17 cellular contexts compared by ENCODE assay signal in the genomic region with DNA sequence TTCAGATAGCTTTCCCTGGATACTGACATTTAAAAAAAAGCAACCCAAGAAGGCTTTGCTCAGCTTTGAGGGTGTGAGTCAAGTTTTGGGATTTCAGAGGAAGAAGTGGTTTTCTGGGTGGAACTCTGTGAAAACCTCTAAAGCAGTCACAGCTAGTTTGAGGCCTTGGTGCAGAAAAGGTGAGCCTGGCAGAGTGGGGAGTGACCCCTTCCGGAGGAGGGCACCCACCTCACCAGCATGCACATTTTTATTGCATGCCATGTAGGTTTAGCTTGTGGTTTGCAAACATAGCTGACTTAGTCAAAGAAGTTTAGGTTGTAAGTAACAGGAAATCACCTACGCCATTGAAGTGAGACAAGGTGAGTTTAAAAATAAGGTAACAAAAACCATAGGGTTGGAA.
DNase-seq lines count a peak whose midpoint lies in the region; ATAC-seq lines count a peak whose summit lies in the region.
"Had no signal": no experiment of that assay in that cellular context is flagged by ENCODE, and none has a peak within 500 bp of the region (broad histone marks: within the 10 kb centered on the region; RNA-seq: fewer than 3 reads in every experiment).

No MANE protein-coding gene starts in this region.

- no peak overlapping the region for H3K4me3 Mint-ChIP-seq in activated CD4-positive, alpha-beta memory T cell treated with anti-CD3 and anti-CD28 coated beads for 36 hours
- H3K4me3 Mint-ChIP-seq in immature natural killer cell = peak overlapping the region in 4 of 5 donors; percentile 15 to 56 (median 26)
- H3K4me3 Mint-ChIP-seq: activated naive CD4-positive, alpha-beta T cell treated with anti-CD3 and anti-CD28 coated beads, Interleukin-2, amount 50 U/mL, for 24 hours had no signal

- CTCF ChIA-PET in activated CD4-positive, alpha-beta memory T cell treated with anti-CD3 and anti-CD28 coated beads for 36 hours (lab: Charles Lee) = interaction anchor here (0.5 to 1.3 kb wide), 3 partner anchors 203 to 623 kb away, joined by 3 to 4 read pairs (median 3); no protein-coding TSS in a partner anchor

- H3K4me1 Mint-ChIP-seq in activated CD4-positive, alpha-beta memory T cell treated with anti-CD3 and anti-CD28 coated beads for 36 hours (ENCODE audit: low read depth) = peaks cover 14% of the 10 kb centered on the region
- H3K4me1 Mint-ChIP-seq in immature natural killer cell = peaks cover 22 to 29% of the 10 kb centered on the region in 2 donors

- ATAC-seq in Right ventricle myocardium inferior = no peak

- intact Hi-C loops in cardiac septum (cut with DNase I) = no loop called here
- intact Hi-C loops in Right ventricle myocardium inferior (cut with DNase I) = loop anchor here (10.0 kb wide), 1 partner anchor 128 kb away; no protein-coding TSS in a partner anchor
- intact Hi-C loops in activated CD4-positive, alpha-beta memory T cell treated with anti-CD3 and anti-CD28 coated beads for 36 hours (cut with micrococcal nuclease) = no loop called here

- peaks cover 4% of the 10 kb centered on the region for H3K27me3 Mint-ChIP-seq in activated CD4-positive, alpha-beta memory T cell treated with anti-CD3 and anti-CD28 coated beads for 36 hours
- H3K27me3 Mint-ChIP-seq in immature natural killer cell (ENCODE audit: low read depth in 3 of 3) = peaks cover 0 to 1% (median 0%) of the 10 kb centered on the region in 3 donors
- H3K27me3 Mint-ChIP-seq: activated naive CD4-positive, alpha-beta T cell treated with anti-CD3 and anti-CD28 coated beads, Interleukin-2, amount 50 U/mL, for 24 hours had no signal

- POLR2A ChIA-PET in activated CD4-positive, alpha-beta memory T cell treated with anti-CD3 and anti-CD28 coated beads for 36 hours (lab: Charles Lee) = no interaction called here

- DNase-seq in cardiac septum (ENCODE audit: low spot score) (peak; percentile 56), Right ventricle myocardium inferior (ENCODE audit: missing footprints) (no peak), immature natural killer cell (peak; percentile 23 to 39 (median 34)), COR-L47 (lab: John Stamatoyannopoulos, UW) (no peak), NCI-H2196 (lab: John Stamatoyannopoulos, UW; ENCODE audit: unreplicated experiment) (no peak)
- DNase-seq in activated CD4-positive, alpha-beta memory T cell treated with anti-CD3 and anti-CD28 coated beads for 36 hours = peak; percentile 30
- DNase-seq in stimulated activated CD4-positive, alpha-beta T cell treated with anti-CD3 and anti-CD28 coated beads, Interleukin-15, amount 100 ng/mL, for 24 hours = no peak
- DNase-seq: activated CD4-positive, alpha-beta T cell treated with anti-CD3 and anti-CD28 coated beads for 48 hours; cerebellar nuclear complex; EL; HCEC 1CT; MV-4-11; NCI-H146; NCI-H524; stimulated activated CD4-positive, alpha-beta T cell treated with anti-CD3 and anti-CD28 coated beads, Interleukin-1b, Interleukin-23, amount 100 ng/mL, for 48 hours; substantia nigra had no signal

- H3K9me3 Mint-ChIP-seq in activated CD4-positive, alpha-beta memory T cell treated with anti-CD3 and anti-CD28 coated beads for 36 hours = no peaks in the 10 kb centered on the region
- peaks cover 0 to 2% (median 0%) of the 10 kb centered on the region in 6 donors for H3K9me3 Mint-ChIP-seq in immature natural killer cell
- H3K9me3 Mint-ChIP-seq: activated naive CD4-positive, alpha-beta T cell treated with anti-CD3 and anti-CD28 coated beads, Interleukin-2, amount 50 U/mL, for 24 hours had no signal

- H3K36me3 Mint-ChIP-seq in activated CD4-positive, alpha-beta memory T cell treated with anti-CD3 and anti-CD28 coated beads for 36 hours = no peaks in the 10 kb centered on the region
- no peaks in the 10 kb centered on the region for H3K36me3 Mint-ChIP-seq in immature natural killer cell
- H3K36me3 Mint-ChIP-seq: activated naive CD4-positive, alpha-beta T cell treated with anti-CD3 and anti-CD28 coated beads, Interleukin-2, amount 50 U/mL, for 24 hours had no signal

- no peak overlapping the region for H3K27ac Mint-ChIP-seq in activated CD4-positive, alpha-beta memory T cell treated with anti-CD3 and anti-CD28 coated beads for 36 hours
- no peak overlapping the region for H3K27ac Mint-ChIP-seq in immature natural killer cell
- H3K27ac Mint-ChIP-seq: activated naive CD4-positive, alpha-beta T cell treated with anti-CD3 and anti-CD28 coated beads, Interleukin-2, amount 50 U/mL, for 24 hours had no signal

Comparison
In these comparisons a context has a peak if more than half of its experiments do, and no peak if none do; other contexts are left out.
1. DNase-seq: peak in cardiac septum (single experiment), activated CD4-positive, alpha-beta memory T cell treated with anti-CD3 and anti-CD28 coated beads for 36 hours (single experiment) and immature natural killer cell (3 of 3); none in Right ventricle myocardium inferior (single experiment), COR-L47 (single experiment), stimulated activated CD4-positive, alpha-beta T cell treated with anti-CD3 and anti-CD28 coated beads, Interleukin-15, amount 100 ng/mL, for 24 hours (single experiment) and NCI-H2196 (single experiment).